In the genomic region with DNA sequence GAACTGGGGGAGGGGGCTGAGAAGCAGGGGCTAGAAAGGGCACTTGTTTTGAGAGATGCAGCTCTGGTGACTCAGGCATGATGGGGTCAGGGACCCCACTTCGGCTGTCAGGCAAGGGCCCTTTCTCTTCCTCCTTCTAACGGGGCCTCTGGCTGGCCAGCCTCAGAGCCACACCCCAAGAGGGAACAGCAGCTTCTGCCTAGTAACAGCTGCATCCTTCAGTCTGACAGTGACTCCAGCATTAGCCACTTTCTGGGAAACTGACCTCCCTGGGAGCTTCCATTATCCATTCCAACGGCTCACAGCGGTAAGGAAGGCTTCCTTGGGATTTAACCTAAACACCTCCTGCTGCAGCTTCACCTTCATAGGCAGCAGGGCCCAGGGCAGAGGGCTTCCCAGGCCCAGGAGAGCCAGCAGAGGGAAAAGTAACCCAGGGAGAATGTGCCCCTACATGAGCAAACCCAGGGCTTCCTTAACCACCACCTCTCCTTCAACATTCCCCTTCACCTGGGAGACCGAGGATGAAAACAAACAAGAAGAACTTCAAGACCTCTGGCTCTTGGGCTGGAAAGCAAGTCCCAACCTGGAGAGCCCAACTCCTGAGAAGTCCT, we compare ENCODE assay signal across 1 cellular context.
TF ChIP-seq lines count a peak whose summit lies in the region.

No MANE protein-coding gene starts in this region.

TF ChIP-seq in HepG2, 621 proteins besides CTCF, POLR2A, EP300 and RAD21:
- TF ChIP-seq ZNF446 (CRISPR knock-in tag; IDR thresholded peaks at IDR 0.05) (no peak), MZF1 (CRISPR knock-in tag; IDR thresholded peaks at IDR 0.05; ENCODE audit: borderline replicate concordance) (no peak), GABPA (IDR thresholded peaks at IDR 0.05; ENCODE audit: low read depth, low read length) (no peak), GABPA (CRISPR knock-in tag; IDR thresholded peaks at IDR 0.05; ENCODE audit: low read depth) (no peak), ZNF225 (CRISPR knock-in tag; IDR thresholded peaks at IDR 0.05) (no peak), KLF11 (CRISPR knock-in tag; IDR thresholded peaks at IDR 0.05) (no peak), ZNF607 (CRISPR knock-in tag; IDR thresholded peaks at IDR 0.05; ENCODE audit: borderline replicate concordance) (no peak), TEAD2 (CRISPR knock-in tag; IDR thresholded peaks at IDR 0.05) (no peak), ZSCAN12 (CRISPR knock-in tag; IDR thresholded peaks at IDR 0.05) (no peak), TBX3 (IDR thresholded peaks at IDR 0.05; ENCODE audit: borderline replicate concordance) (no peak), ZNF816 (CRISPR knock-in tag; IDR thresholded peaks at IDR 0.05; ENCODE audit: borderline replicate concordance) (no peak)
- TF ChIP-seq, protein P1, sequence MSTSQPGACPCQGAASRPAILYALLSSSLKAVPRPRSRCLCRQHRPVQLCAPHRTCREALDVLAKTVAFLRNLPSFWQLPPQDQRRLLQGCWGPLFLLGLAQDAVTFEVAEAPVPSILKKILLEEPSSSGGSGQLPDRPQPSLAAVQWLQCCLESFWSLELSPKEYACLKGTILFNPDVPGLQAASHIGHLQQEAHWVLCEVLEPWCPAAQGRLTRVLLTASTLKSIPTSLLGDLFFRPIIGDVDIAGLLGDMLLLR (CRISPR knock-in tag; IDR thresholded peaks at IDR 0.05), result no peak
- TF ChIP-seq, protein P2, sequence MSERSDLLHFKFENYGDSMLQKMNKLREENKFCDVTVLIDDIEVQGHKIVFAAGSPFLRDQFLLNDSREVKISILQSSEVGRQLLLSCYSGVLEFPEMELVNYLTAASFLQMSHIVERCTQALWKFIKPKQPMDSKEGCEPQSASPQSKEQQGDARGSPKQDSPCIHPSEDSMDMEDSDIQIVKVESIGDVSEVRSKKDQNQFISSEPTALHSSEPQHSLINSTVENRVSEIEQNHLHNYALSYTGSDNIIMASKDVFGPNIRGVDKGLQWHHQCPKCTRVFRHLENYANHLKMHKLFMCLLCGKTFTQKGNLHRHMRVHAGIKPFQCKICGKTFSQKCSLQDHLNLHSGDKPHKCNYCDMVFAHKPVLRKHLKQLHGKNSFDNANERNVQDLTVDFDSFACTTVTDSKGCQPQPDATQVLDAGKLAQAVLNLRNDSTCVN (CRISPR knock-in tag; IDR thresholded peaks at IDR 0.05; ENCODE audit: borderline replicate concordance), result no peak
- TF ChIP-seq, protein P3, sequence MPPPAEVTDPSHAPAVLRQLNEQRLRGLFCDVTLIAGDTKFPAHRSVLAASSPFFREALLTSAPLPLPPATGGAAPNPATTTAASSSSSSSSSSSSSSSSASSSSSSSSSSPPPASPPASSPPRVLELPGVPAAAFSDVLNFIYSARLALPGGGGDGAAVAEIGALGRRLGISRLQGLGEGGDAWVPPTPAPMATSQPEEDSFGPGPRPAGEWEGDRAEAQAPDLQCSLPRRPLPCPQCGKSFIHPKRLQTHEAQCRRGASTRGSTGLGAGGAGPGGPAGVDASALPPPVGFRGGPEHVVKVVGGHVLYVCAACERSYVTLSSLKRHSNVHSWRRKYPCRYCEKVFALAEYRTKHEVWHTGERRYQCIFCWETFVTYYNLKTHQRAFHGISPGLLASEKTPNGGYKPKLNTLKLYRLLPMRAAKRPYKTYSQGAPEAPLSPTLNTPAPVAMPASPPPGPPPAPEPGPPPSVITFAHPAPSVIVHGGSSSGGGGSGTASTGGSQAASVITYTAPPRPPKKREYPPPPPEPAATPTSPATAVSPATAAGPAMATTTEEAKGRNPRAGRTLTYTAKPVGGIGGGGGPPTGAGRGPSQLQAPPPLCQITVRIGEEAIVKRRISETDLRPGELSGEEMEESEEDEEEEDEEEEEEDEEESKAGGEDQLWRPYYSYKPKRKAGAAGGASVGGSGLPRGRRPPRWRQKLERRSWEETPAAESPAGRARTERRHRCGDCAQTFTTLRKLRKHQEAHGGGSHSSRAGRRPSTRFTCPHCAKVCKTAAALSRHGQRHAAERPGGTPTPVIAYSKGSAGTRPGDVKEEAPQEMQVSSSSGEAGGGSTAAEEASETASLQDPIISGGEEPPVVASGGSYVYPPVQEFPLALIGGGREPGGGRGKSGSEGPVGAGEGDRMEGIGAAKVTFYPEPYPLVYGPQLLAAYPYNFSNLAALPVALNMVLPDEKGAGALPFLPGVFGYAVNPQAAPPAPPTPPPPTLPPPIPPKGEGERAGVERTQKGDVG (CRISPR knock-in tag; IDR thresholded peaks at IDR 0.05; ENCODE audit: borderline replicate concordance), result no peak
